In genomic region chr11:131424257-131424876, GRCh38 we compare ENCODE assay signal across 8 cellular contexts. TPM values are rescaled to one million over a fixed set of nuclear protein-coding genes. Genes with fewer than 3 reads are reported as not detected.
"Had no signal": no experiment of that assay in that cellular context is flagged by ENCODE, and none has a peak within 500 bp of the region (broad histone marks: within the 10 kb centered on the region; RNA-seq: fewer than 3 reads in every experiment).

No MANE protein-coding gene starts in this region.

RNA-seq across cellular contexts. Expression of gene NTM, which starts 54.0 kb away (rescaled TPM):
- total RNA-seq: activated CD4-positive, alpha-beta memory T cell treated with anti-CD3 and anti-CD28 coated beads, Interleukin-2, amount 10 ng/mL, durations not matched to agents 7 days and 5 days; activated CD4-positive, alpha-beta T cell treated with anti-CD3 and anti-CD28 coated beads for 36 hours; activated CD4-positive, alpha-beta T cell treated with anti-CD3 and anti-CD28 coated beads, Interleukin-2, amount 10 ng/mL, durations not matched to agents 7 days and 5 days; activated CD8-positive, alpha-beta memory T cell treated with anti-CD3 and anti-CD28 coated beads, Interleukin-2, amount 10 ng/mL, durations not matched to agents 7 days and 5 days; activated CD8-positive, alpha-beta T cell treated with anti-CD3 and anti-CD28 coated beads, Interleukin-2, amount 10 ng/mL, durations not matched to agents 7 days and 5 days; activated naive CD8-positive, alpha-beta T cell treated with anti-CD3 and anti-CD28 coated beads, Interleukin-2, amount 10 ng/mL, durations not matched to agents 7 days and 5 days; activated T-helper 2 cell treated with anti-CD3 and anti-CD28 coated beads, Interferon-gamma antibody, Interleukin-2, Interleukin-4, amounts not matched to agents 10 μg/mL and 5 μg/mL and 100 μg/mL, durations not matched to agents 14 hours and 24 hours and 36 hours; ascending aorta had no signal
